In the genomic region with DNA sequence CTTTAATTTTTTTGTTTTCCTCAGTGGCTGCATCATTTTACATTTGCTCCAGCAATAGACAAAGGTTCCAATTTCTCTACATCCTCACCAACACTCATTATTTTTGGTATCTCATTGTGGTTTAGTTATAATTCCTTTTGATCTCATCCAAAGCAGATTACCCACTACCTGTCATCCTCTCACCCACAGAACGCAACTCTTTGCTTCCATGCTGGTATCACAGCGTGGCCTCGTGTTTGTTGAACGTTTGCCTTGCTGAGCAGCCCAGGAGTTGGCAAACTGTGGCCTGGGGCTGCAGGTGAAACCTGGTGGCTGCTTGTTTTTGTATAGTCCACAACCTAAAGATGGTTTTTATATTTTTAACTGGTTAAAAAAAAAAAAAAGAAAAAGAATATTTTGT, we compare ENCODE assay signal across 21 cellular contexts.
A peak's percentile ranks its signal among the peaks of the same experiment; 100 is the strongest.
DNase-seq lines count a peak whose midpoint lies in the region; ATAC-seq and TF ChIP-seq lines count a peak whose summit lies in the region.
"Had no signal": no experiment of that assay in that cellular context is flagged by ENCODE, and none has a peak within 500 bp of the region (broad histone marks: within the 10 kb centered on the region; RNA-seq: fewer than 3 reads in every experiment).

No MANE protein-coding gene starts in this region.

- H3K4me1 ChIP-seq in parathyroid adenoma = peaks cover 5% of the 10 kb centered on the region

- no peaks in the 10 kb centered on the region for H3K9me3 ChIP-seq in parathyroid adenoma (ENCODE audit: control insufficient read depth, low read length)
- H3K9me3 ChIP-seq: SJCRH30 had no signal

- H3K4me3 Mint-ChIP-seq in activated naive CD4-positive, alpha-beta T cell treated with anti-CD3 and anti-CD28 coated beads, Interleukin-2, amount 50 U/mL, for 24 hours = peak overlapping the region; percentile 7
- no peak overlapping the region for H3K4me3 Mint-ChIP-seq in activated naive CD8-positive, alpha-beta T cell treated with anti-CD3 and anti-CD28 coated beads for 36 hours

- H3K36me3 ChIP-seq in parathyroid adenoma (ENCODE audit: control insufficient read depth, insufficient read depth, low read length) = no peaks in the 10 kb centered on the region
- H3K36me3 ChIP-seq: SJCRH30 had no signal

- DNase-seq in NCI-H82 (lab: John Stamatoyannopoulos, UW) = peak; percentile 27
- no peak for DNase-seq in NCI-H82 treated with DMSO at 0.1 percent for 48 hours (lab: John Stamatoyannopoulos, UW; ENCODE audit: unreplicated experiment)
- no peak for DNase-seq in activated naive CD4-positive, alpha-beta T cell treated with Interleukin-2 at 50 U/mL for 16 hours
- no peak for DNase-seq in activated naive CD8-positive, alpha-beta T cell treated with anti-CD3 and anti-CD28 coated beads for 36 hours
- no peak for DNase-seq in medulla oblongata (ENCODE audit: extremely low spot score)
- DNase-seq: COR-L47, DMS 273 treated with DMSO at 0.1 percent for 48 hours, GM23248, HCEC 1CT, KG1, MV-4-11, NCI-H187, NCI-H2107, NCI-H510A, NCI-H748 treated with DMSO at 0.1 percent for 48 hours, SJCRH30 had no signal

- peaks cover 65% of the 10 kb centered on the region for H3K4me1 Mint-ChIP-seq in activated naive CD4-positive, alpha-beta T cell treated with anti-CD3 and anti-CD28 coated beads, Interleukin-2, amount 50 U/mL, for 24 hours
- peaks cover 74% of the 10 kb centered on the region for H3K4me1 Mint-ChIP-seq in activated naive CD8-positive, alpha-beta T cell treated with anti-CD3 and anti-CD28 coated beads for 36 hours

- no peak overlapping the region for H3K9ac ChIP-seq in parathyroid adenoma
- H3K9ac ChIP-seq: GM23248 had no signal

- H3K27ac Mint-ChIP-seq in activated naive CD4-positive, alpha-beta T cell treated with anti-CD3 and anti-CD28 coated beads, Interleukin-2, amount 50 U/mL, for 24 hours = peak overlapping the region; percentile 4
- peak overlapping the region; percentile 77 for H3K27ac Mint-ChIP-seq in activated naive CD8-positive, alpha-beta T cell treated with anti-CD3 and anti-CD28 coated beads for 36 hours

- TF ChIP-seq CTCF in parathyroid adenoma (IDR thresholded peaks at IDR 0.05) = no peak

- ATAC-seq in HG03196 (IDR thresholded peaks at IDR 0.05; ENCODE audit: unreplicated experiment) = no peak

- no peaks in the 10 kb centered on the region for H3K79me2 ChIP-seq in parathyroid adenoma

- no peak overlapping the region for H3K4me2 ChIP-seq in parathyroid adenoma (ENCODE audit: low read length)

- no peaks in the 10 kb centered on the region for H3K27me3 ChIP-seq in parathyroid adenoma (ENCODE audit: control insufficient read depth, insufficient read depth, low read length)
- H3K27me3 ChIP-seq: SJCRH30 had no signal

- no peaks in the 10 kb centered on the region for H3K9me3 Mint-ChIP-seq in activated naive CD4-positive, alpha-beta T cell treated with anti-CD3 and anti-CD28 coated beads, Interleukin-2, amount 50 U/mL, for 24 hours
- peaks cover 9% of the 10 kb centered on the region for H3K9me3 Mint-ChIP-seq in activated naive CD8-positive, alpha-beta T cell treated with anti-CD3 and anti-CD28 coated beads for 36 hours

- H3K27ac ChIP-seq in parathyroid adenoma = no peak overlapping the region
- H3K27ac ChIP-seq: 22Rv1, GM23248, RWPE1, SJCRH30 had no signal

- H3K36me3 Mint-ChIP-seq in activated naive CD4-positive, alpha-beta T cell treated with anti-CD3 and anti-CD28 coated beads, Interleukin-2, amount 50 U/mL, for 24 hours = peaks cover 3% of the 10 kb centered on the region
- peaks cover 3% of the 10 kb centered on the region for H3K36me3 Mint-ChIP-seq in activated naive CD8-positive, alpha-beta T cell treated with anti-CD3 and anti-CD28 coated beads for 36 hours

- peak overlapping the region; percentile 26 for H2AFZ ChIP-seq in parathyroid adenoma
- H2AFZ ChIP-seq: GM23248 had no signal

- no peak overlapping the region for H3K4me3 ChIP-seq in parathyroid adenoma (ENCODE audit: low read depth, low read length)
- H3K4me3 ChIP-seq: GM23248, SJCRH30 had no signal

- H3K27me3 Mint-ChIP-seq in activated naive CD4-positive, alpha-beta T cell treated with anti-CD3 and anti-CD28 coated beads, Interleukin-2, amount 50 U/mL, for 24 hours = no peaks in the 10 kb centered on the region
- no peaks in the 10 kb centered on the region for H3K27me3 Mint-ChIP-seq in activated naive CD8-positive, alpha-beta T cell treated with anti-CD3 and anti-CD28 coated beads for 36 hours
